In the genomic region with DNA sequence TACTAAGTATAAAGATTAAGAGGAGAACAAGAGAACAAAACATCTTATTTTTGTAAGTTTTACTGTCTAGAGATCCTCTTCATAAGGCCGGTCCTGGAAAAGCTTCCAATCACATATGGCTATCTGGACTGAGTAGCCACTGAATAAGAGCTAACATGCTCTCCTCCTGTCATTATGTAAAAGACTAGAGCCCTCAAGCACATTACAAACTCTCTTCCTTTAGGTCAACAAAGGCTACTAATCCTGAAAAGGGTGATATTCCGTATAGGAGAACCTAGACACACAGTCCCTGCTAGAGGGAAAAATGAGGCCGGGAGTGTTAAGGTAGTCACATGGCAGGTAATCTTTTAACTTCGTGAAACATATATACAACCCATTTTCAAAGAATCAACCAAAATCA, we compare ENCODE assay signal across 8 cellular contexts.
"Had no signal": no experiment of that assay in that cellular context is flagged by ENCODE, and none has a peak within 500 bp of the region (broad histone marks: within the 10 kb centered on the region; RNA-seq: fewer than 3 reads in every experiment).

No MANE protein-coding gene starts in this region.

- H2AFZ ChIP-seq: GM23248 had no signal

- H3K4me3 ChIP-seq: GM23248, K562 had no signal

- ATAC-seq: K562 had no signal

- H3K27ac ChIP-seq: GM23248 had no signal

- DNase-seq: GM23248, GOT3, H7, HCEC 1CT, IMR-90, KG1 had no signal

- FAIRE-seq: HTR-8/SVneo, K562 had no signal

- H3K9ac ChIP-seq: GM23248 had no signal
